In genomic region chr15:44727462-44728231, GRCh38 we compare ENCODE assay signal across 9 cellular contexts. TPM values are rescaled to one million over a fixed set of nuclear protein-coding genes. Genes with fewer than 3 reads are reported as not detected.
DNase-seq lines count a peak whose midpoint lies in the region; ATAC-seq, FAIRE-seq and TF ChIP-seq lines count a peak whose summit lies in the region.
"Had no signal": no experiment of that assay in that cellular context is flagged by ENCODE, and none has a peak within 500 bp of the region (broad histone marks: within the 10 kb centered on the region; RNA-seq: fewer than 3 reads in every experiment).

No MANE protein-coding gene starts in this region.

- H3K79me2 ChIP-seq in GM12878 (ENCODE audit: control insufficient read depth, insufficient read depth, low read length): peaks cover 79% of the 10 kb centered on the region

- DNase-seq in heart left ventricle: no peak
- no peak for DNase-seq in left ventricle myocardium superior
- no peak for DNase-seq in GM12878 (ENCODE audit: low read depth, low spot score)
- no peak for DNase-seq in midbrain (lab: John Stamatoyannopoulos, UW)
- DNase-seq in NCI-H2227 (lab: John Stamatoyannopoulos, UW; ENCODE audit: unreplicated experiment): no peak
- DNase-seq: T-helper 9 cell had no signal

- POLR2A ChIA-PET in GM12878 (lab: Charles Lee): interaction anchor here (0.6 to 24.8 kb wide), 7 partner anchors 5 to 919 kb away, joined by 3 to 718 read pairs (median 15); partner anchors contain the start of genes B2M, PATL2, SPG11 and TRIM69

- peak overlapping the region in 7 of 12 donors; percentile 43 to 92 (median 81) for H3K4me3 ChIP-seq in heart left ventricle
- H3K4me3 ChIP-seq in GM12878: peak overlapping the region; percentile 66
- H3K4me3 ChIP-seq in mucosa of rectum (ENCODE audit: low read length in 2 of 2): peak overlapping the region in 1 of 2 donors; percentile 97
- H3K4me3 ChIP-seq in urinary bladder (ENCODE audit: low read depth, low read length): no peak overlapping the region

- H2AFZ ChIP-seq in GM12878 (ENCODE audit: control insufficient read depth, low read depth, low read length): no peak overlapping the region

- SMC1A ChIA-PET in GM12878 (lab: Charles Lee; ENCODE audit: uncharacterized antibody, unreplicated experiment): interaction anchor here (0.9 to 16.1 kb wide), 8 partner anchors 9 to 152 kb away, joined by 3 to 637 read pairs (median 6); partner anchors contain the start of genes B2M, PATL2, SPG11 and TRIM69

- H3K27me3 ChIP-seq in heart left ventricle (no peaks in the 10 kb centered on the region), GM12878 (replicated peaks in 1 of 2; ENCODE audit: control insufficient read depth in 2 of 2, insufficient read depth in 2 of 2, low read length in 1 of 2) (no peaks in the 10 kb centered on the region), mucosa of rectum (ENCODE audit: control insufficient read depth in 2 of 2, insufficient read depth in 2 of 2, low read length in 2 of 2) (no peaks in the 10 kb centered on the region)

- no peak; a peak in 1 of 4 replicates for TF ChIP-seq EP300 in GM12878 (IDR thresholded peaks at IDR 0.05; ENCODE audit: borderline replicate concordance in 1 of 2, control insufficient read depth in 1 of 2, low read depth in 2 of 2, low read length in 2 of 2)

- peaks cover 3 to 85% (median 43%) of the 10 kb centered on the region in 12 donors for H3K4me1 ChIP-seq in heart left ventricle
- peaks cover 33% of the 10 kb centered on the region for H3K4me1 ChIP-seq in GM12878 (ENCODE audit: control insufficient read depth, insufficient read depth, low read length)
- peaks cover 22 to 24% of the 10 kb centered on the region in 2 donors for H3K4me1 ChIP-seq in mucosa of rectum (ENCODE audit: control insufficient read depth in 2 of 2, insufficient read depth in 2 of 2, low read length in 2 of 2)
- H3K4me1 ChIP-seq in urinary bladder (ENCODE audit: insufficient read depth): peaks cover 1% of the 10 kb centered on the region

- TF ChIP-seq POLR2A in heart left ventricle (IDR thresholded peaks at IDR 0.05) (no peak), GM12878 (IDR thresholded peaks at IDR 0.05; ENCODE audit: low read depth, low read length) (peak; percentile 58)

- TF ChIP-seq RAD21 in GM12878 (IDR thresholded peaks at IDR 0.05; ENCODE audit: insufficient read depth, low read depth, low read length): no peak

- ATAC-seq in heart left ventricle (no peak), left ventricle myocardium superior (no peak), GM12878 (peak; percentile 2), GM18858 (IDR thresholded peaks at IDR 0.05; ENCODE audit: unreplicated experiment) (no peak)

- H3K36me3 ChIP-seq in heart left ventricle (peaks cover 0 to 16% (median 11%) of the 10 kb centered on the region in 9 donors), GM12878 (ENCODE audit: control insufficient read depth in 2 of 2, insufficient read depth in 2 of 2, low read length in 1 of 2) (peaks cover 0 to 14% of the 10 kb centered on the region in 2 experiments; a peak in 3 of 4 replicates), mucosa of rectum (ENCODE audit: control insufficient read depth in 2 of 2, insufficient read depth in 2 of 2, low read length in 2 of 2) (peaks cover 0 to 6% of the 10 kb centered on the region in 2 donors), urinary bladder (ENCODE audit: insufficient read depth) (peaks cover 2% of the 10 kb centered on the region)

- intact Hi-C loops in heart left ventricle (cut with DNase I): loop anchor here in 5 of 10 donors (2.0 kb wide), 3 partner anchors 15 to 65 kb away; partner anchors contain the start of genes B2M (in 3 of the 5), PATL2 (in 3 of the 5) and SPG11 (in 3 of the 5)
- intact Hi-C loops in left ventricle myocardium superior (cut with micrococcal nuclease): loop anchor here (2.0 kb wide), 1 partner anchor 17 kb away; the partner anchor contains the start of genes B2M and PATL2
- intact Hi-C loops in GM12878 (cut with micrococcal nuclease; ENCODE audit: unreplicated experiment): loop anchor here (1.0 to 2.0 kb wide), 2 partner anchors 64 to 155 kb away; partner anchors contain the start of gene SPG11

- no TSS peak for BruUV-seq in GM12878 (replicated peaks; lab: Mats Ljungman, UMichigan)

- CTCF ChIA-PET in GM12878 (lab: Yijun Ruan, JAX): interaction anchor here (0.7 to 8.1 kb wide), 6 partner anchors 10 to 226 kb away, joined by 3 to 153 read pairs (median 34); partner anchors contain the start of genes B2M, PATL2, SPG11 and TRIM69

- TF ChIP-seq CTCF in heart left ventricle (IDR thresholded peaks at IDR 0.05) (no peak), GM12878 (IDR thresholded peaks at IDR 0.05 in 2 of 3, conservative IDR thresholded peaks at IDR 0.05 in 1 of 3; ENCODE audit: control insufficient read depth in 2 of 3, extremely low read depth in 1 of 3, insufficient read depth in 1 of 3, low read depth in 3 of 3, low read length in 3 of 3) (no peak)

- no peak for FAIRE-seq in GM12878 (lab: Jason Lieb, UNC)

- peak overlapping the region; percentile 85 for H3K4me2 ChIP-seq in GM12878 (ENCODE audit: control insufficient read depth, insufficient read depth)

- RAD21 ChIA-PET in GM12878 (lab: Charles Lee; ENCODE audit: unreplicated experiment): interaction anchor here (0.9 to 19.7 kb wide), 7 partner anchors 9 to 191 kb away, joined by 3 to 680 read pairs (median 8); partner anchors contain the start of genes B2M, EIF3J, PATL2 and SPG11

- no peaks in the 10 kb centered on the region for H4K20me1 ChIP-seq in GM12878 (ENCODE audit: control insufficient read depth, insufficient read depth)

- no peaks in the 10 kb centered on the region for H3K9me3 ChIP-seq in heart left ventricle
- H3K9me3 ChIP-seq in GM12878 (replicated peaks; ENCODE audit: control insufficient read depth, insufficient read depth, low read length): no peaks in the 10 kb centered on the region
- H3K9me3 ChIP-seq in mucosa of rectum (ENCODE audit: control insufficient read depth in 2 of 2, low read length in 2 of 2): no peaks in the 10 kb centered on the region

- H3K27ac ChIP-seq in heart left ventricle: peak overlapping the region; percentile 80 to 100 (median 99)
- H3K27ac ChIP-seq in GM12878 (ENCODE audit: control insufficient read depth, insufficient read depth): peak overlapping the region; percentile 99
- peak overlapping the region; percentile 95 to 100 for H3K27ac ChIP-seq in mucosa of rectum (ENCODE audit: low read depth in 2 of 2, low read length in 2 of 2)
- peak overlapping the region; percentile 93 for H3K27ac ChIP-seq in urinary bladder (ENCODE audit: low read depth)

- WGBS in heart left ventricle, 4 donors: 85 to 90% (median 87%) methylated on average over 6 of the region's 6 CpGs
- WGBS in GM12878 (ENCODE audit: insufficient coverage, insufficient replicate concordance, low lambda C conversion rate, missing lambda C conversion rate): 25% methylated on average over 6 of the region's 6 CpGs
- 86% methylated on average over 6 of the region's 6 CpGs for WGBS in urinary bladder

- H3K9ac ChIP-seq in GM12878 (ENCODE audit: control insufficient read depth, insufficient read depth, low read length) (peak overlapping the region; percentile 82), mucosa of rectum (ENCODE audit: low read depth in 1 of 2, low read length in 2 of 2) (peak overlapping the region; percentile 72 to 98)

- in situ Hi-C loops in GM12878 (cut with MboI): loop anchor here (10.0 kb wide), 1 partner anchor 933 kb away; the partner anchor contains the start of gene SERF2

RNA-seq across cellular contexts. Expression of gene TRIM69, which starts 8.7 kb away (rescaled TPM):
- total RNA-seq in heart left ventricle (100 to 1,000 TPM in 1 of 9 donors, 10 to 100 TPM in 8; 32.6 to 122 (median 60.7) TPM), left ventricle myocardium superior (55.2 TPM), GM12878 (2014; rRNA removed) (29.5 and 35.0 TPM in 2 replicates), GM12878 (2014; rRNA removed; fragmentation: Illumina TruSeq; extraction: Trizol) (38.7 and 43.6 TPM in 2 replicates), GM12878 (2021) (48.8 and 50.7 TPM in 2 replicates), urinary bladder (22.0 TPM)
- polyA plus RNA-seq in heart left ventricle (10 to 100 TPM; 39.1 to 53.9 TPM), GM12878 (2011; rRNA removed) (52.7 and 73.6 TPM in 2 replicates), GM12878 (2014; fragmentation: Illumina TruSeq; extraction: Trizol) (46.8 and 57.8 TPM in 2 replicates), GM12878 (2014; fragmentation: Nextera tagmentation; extraction: Ambion mirVana) (10 to 100 TPM; 11.2 to 20.4 TPM), GM12878 (2014; rRNA removed) (32.4 and 37.8 TPM in 2 replicates), GM12878 (2016; fragmentation: Nextera tagmentation; extraction: Ambion mirVana) (10 to 100 TPM; 36.9 to 44.9 TPM), urinary bladder (40.8 TPM)
- 15.1 and 16.3 TPM in 2 replicates for total RNA-seq in GM12878 (2013; cell fraction: nucleolus; rRNA removed)
- polyA plus RNA-seq in GM12878 (2011; ENCODE audit: low read depth): 28.8 TPM
- 24.7 and 25.5 TPM in 2 replicates for polyA plus RNA-seq in GM12878 (2011; cell fraction: cytosol; rRNA removed)
- polyA plus RNA-seq in GM12878 (2011; cell fraction: nucleus; rRNA removed): 17.8 and 22.2 TPM in 2 replicates
- polyA plus RNA-seq in GM12878 (2012): 33.7 and 47.6 TPM in 2 replicates
- 42.7 and 56.3 TPM in 2 replicates for polyA minus RNA-seq in GM12878 (2011; rRNA and poly(A)+ RNA removed)
- polyA minus RNA-seq in GM12878 (2011; cell fraction: cytosol; rRNA and poly(A)+ RNA removed): 16.0 and 18.2 TPM in 2 replicates
- 33.6 and 42.5 TPM in 2 replicates for polyA minus RNA-seq in GM12878 (2011; cell fraction: nucleus; rRNA and poly(A)+ RNA removed)

RNA-seq across cellular contexts. Expression of gene B2M, which starts 16.3 kb away (rescaled TPM):
- 1,000 to 10,000 TPM; 1,033 to 5,448 (median 1,200) TPM for total RNA-seq in heart left ventricle
- polyA plus RNA-seq in heart left ventricle: 1,000 to 10,000 TPM in 1 of 2 donors, 100 to 1,000 TPM in 1; 808 to 1,959 TPM
- 1,156 TPM for total RNA-seq in left ventricle myocardium superior
- 6,462 and 7,066 TPM in 2 replicates for total RNA-seq in GM12878 (2013; cell fraction: nucleolus; rRNA removed)
- total RNA-seq in GM12878 (2014; rRNA removed): 4,481 and 5,701 TPM in 2 replicates
- 5,217 and 5,589 TPM in 2 replicates for total RNA-seq in GM12878 (2014; rRNA removed; fragmentation: Illumina TruSeq; extraction: Trizol)
- total RNA-seq in GM12878 (2021): 2,901 and 3,170 TPM in 2 replicates
- 6,007 TPM for polyA plus RNA-seq in GM12878 (2011; ENCODE audit: low read depth)
- 12,663 and 17,808 TPM in 2 replicates for polyA plus RNA-seq in GM12878 (2011; rRNA removed)
- 7,019 and 28,739 TPM in 2 replicates for polyA plus RNA-seq in GM12878 (2011; cell fraction: cytosol; rRNA removed)
- 2,031 and 2,366 TPM in 2 replicates for polyA plus RNA-seq in GM12878 (2011; cell fraction: nucleus; rRNA removed)
- polyA plus RNA-seq in GM12878 (2012): 6,970 and 7,434 TPM in 2 replicates
- 11,414 and 13,691 TPM in 2 replicates for polyA plus RNA-seq in GM12878 (2014; fragmentation: Illumina TruSeq; extraction: Trizol)
- over 10,000 TPM; 16,306 to 22,794 TPM for polyA plus RNA-seq in GM12878 (2014; fragmentation: Nextera tagmentation; extraction: Ambion mirVana)
- 4,868 and 5,894 TPM in 2 replicates for polyA plus RNA-seq in GM12878 (2014; rRNA removed)
- polyA plus RNA-seq in GM12878 (2016; fragmentation: Nextera tagmentation; extraction: Ambion mirVana): 1,000 to 10,000 TPM; 8,335 to 8,413 TPM
- 2,834 and 3,344 TPM in 2 replicates for polyA minus RNA-seq in GM12878 (2011; rRNA and poly(A)+ RNA removed)
- polyA minus RNA-seq in GM12878 (2011; cell fraction: cytosol; rRNA and poly(A)+ RNA removed): 1,355 and 1,504 TPM in 2 replicates
- 373 and 393 TPM in 2 replicates for polyA minus RNA-seq in GM12878 (2011; cell fraction: nucleus; rRNA and poly(A)+ RNA removed)
- 1,910 TPM for total RNA-seq in urinary bladder
- polyA plus RNA-seq in urinary bladder: 3,964 TPM

RNA-seq across cellular contexts. Expression of gene PATL2, which starts 16.5 kb away (rescaled TPM):
- total RNA-seq in heart left ventricle (1 to 10 TPM in 7 of 9 donors, under 1 TPM in 1, not detected in 1; 0.49 to 4.2 (median 2.6) TPM), left ventricle myocardium superior (3.0 TPM), GM12878 (2014; rRNA removed) (11.0 and 11.5 TPM in 2 replicates), GM12878 (2014; rRNA removed; fragmentation: Illumina TruSeq; extraction: Trizol) (12.5 and 13.1 TPM in 2 replicates), GM12878 (2021) (10.7 and 11.5 TPM in 2 replicates), urinary bladder (1.7 TPM)
- polyA plus RNA-seq in heart left ventricle (1 to 10 TPM in 1 of 2 donors, under 1 TPM in 1; 0.44 to 3.3 TPM), GM12878 (2011; rRNA removed) (13.5 and 14.8 TPM in 2 replicates), GM12878 (2014; fragmentation: Illumina TruSeq; extraction: Trizol) (11.9 and 14.8 TPM in 2 replicates), GM12878 (2014; fragmentation: Nextera tagmentation; extraction: Ambion mirVana) (10 to 100 TPM; 12.4 TPM), GM12878 (2014; rRNA removed) (16.2 and 19.3 TPM in 2 replicates), GM12878 (2016; fragmentation: Nextera tagmentation; extraction: Ambion mirVana) (1 to 10 TPM; 4.2 to 7.3 TPM), urinary bladder (0.57 TPM)
- 27.2 and 29.4 TPM in 2 replicates for total RNA-seq in GM12878 (2013; cell fraction: nucleolus; rRNA removed)
- polyA plus RNA-seq in GM12878 (2011; ENCODE audit: low read depth): 14.7 TPM
- polyA plus RNA-seq in GM12878 (2011; cell fraction: cytosol; rRNA removed): 11.4 and 11.8 TPM in 2 replicates
- polyA plus RNA-seq in GM12878 (2011; cell fraction: nucleus; rRNA removed): 47.9 and 62.2 TPM in 2 replicates
- 16.2 and 17.7 TPM in 2 replicates for polyA plus RNA-seq in GM12878 (2012)
- polyA minus RNA-seq in GM12878 (2011; rRNA and poly(A)+ RNA removed): 6.1 and 8.7 TPM in 2 replicates
- 2.1 and 6.7 TPM in 2 replicates for polyA minus RNA-seq in GM12878 (2011; cell fraction: cytosol; rRNA and poly(A)+ RNA removed)
- 10.9 and 15.6 TPM in 2 replicates for polyA minus RNA-seq in GM12878 (2011; cell fraction: nucleus; rRNA and poly(A)+ RNA removed)
